7 cellular contexts compared by ENCODE assay signal in the genomic region with DNA sequence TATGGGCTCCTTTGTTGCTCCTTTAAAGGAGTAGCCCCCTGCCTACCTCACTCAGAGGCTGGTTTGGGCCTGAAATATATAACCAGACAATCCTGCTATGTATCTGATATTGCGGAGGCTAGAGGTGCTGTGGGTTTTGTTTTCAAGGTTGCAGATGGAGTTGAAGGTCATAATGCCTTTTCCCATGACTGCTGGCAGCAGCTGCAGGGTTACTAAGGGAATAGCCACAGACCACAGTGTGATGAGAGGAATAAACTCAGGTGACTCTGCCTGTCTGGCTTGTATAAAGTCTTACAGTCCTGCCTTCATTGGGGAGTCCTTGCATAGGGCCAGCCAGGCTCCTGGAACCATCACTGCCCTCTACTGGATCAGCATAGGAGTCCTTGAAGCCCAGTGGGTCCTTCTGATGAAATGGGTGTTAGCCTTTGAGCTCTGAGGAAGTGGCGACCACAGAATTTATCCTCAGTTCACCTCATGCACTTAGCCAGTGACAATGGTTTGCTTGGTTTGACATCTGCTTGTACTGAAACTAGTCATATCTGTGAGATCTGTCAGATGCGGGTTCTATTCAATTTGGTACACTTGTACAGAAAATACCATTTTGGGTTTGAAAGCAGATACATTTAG.
A peak's percentile ranks its signal among the peaks of the same experiment; 100 is the strongest.
DNase-seq lines count a peak whose midpoint lies in the region; ATAC-seq, FAIRE-seq and TF ChIP-seq lines count a peak whose summit lies in the region.

No MANE protein-coding gene starts in this region.

- no peaks in the 10 kb centered on the region for H3K27me3 ChIP-seq in GM06990 (replicated peaks; ENCODE audit: control insufficient read depth, insufficient read depth, low read length)
- H3K27me3 ChIP-seq in HepG2 (ENCODE audit: control insufficient read depth in 1 of 2, insufficient read depth in 2 of 2, low read length in 2 of 2) = no peaks in the 10 kb centered on the region; a peak in 2 of 5 replicates
- H3K27me3 ChIP-seq in testis = no peaks in the 10 kb centered on the region

- H3K4me1 ChIP-seq in HepG2 (ENCODE audit: insufficient read depth, low read length) (no peaks in the 10 kb centered on the region), testis (no peaks in the 10 kb centered on the region)

- TF ChIP-seq EP300 in HepG2 (IDR thresholded peaks at IDR 0.05; ENCODE audit: low read depth in 2 of 2, low read length in 2 of 2) = no peak
- no peak for TF ChIP-seq EP300 in HepG2 (CRISPR knock-in tag; IDR thresholded peaks at IDR 0.05; ENCODE audit: borderline replicate concordance)

- no peak for FAIRE-seq in HepG2 (lab: Jason Lieb, UNC)

- in situ Hi-C loops in HepG2 (cut with HindIII; ENCODE audit: extremely low pct_ligation_motif_present, low pct_unique_long_range_greater_than_20kb) = no loop called here

- WGBS in HepG2 (ENCODE audit: low lambda C conversion rate) = 34% methylated on average over 3 of the region's 3 CpGs
- WGBS in testis, 2 donors = 76 to 84% methylated on average over 3 of the region's 3 CpGs

- DNase-seq in GM06990 (ENCODE audit: extremely low read depth, insufficient read length) = peak; percentile 51
- peak; percentile 86 for DNase-seq in SKM-1 treated with dmso at 0.1 percent for 144 hours (lab: John Stamatoyannopoulos, UW; ENCODE audit: unreplicated experiment)
- peak; percentile 53 to 73 for DNase-seq in cardiac fibroblast (ENCODE audit: low read depth in 2 of 2)
- DNase-seq in HepG2 (ENCODE audit: low spot score) = peak; percentile 26
- peak; percentile 71 for DNase-seq in testis

- peak; percentile 70 for TF ChIP-seq CTCF in GM06990 (IDR thresholded peaks at IDR 0.05; ENCODE audit: insufficient read depth, low read length, poor library complexity, severe bottlenecking)
- TF ChIP-seq CTCF in cardiac fibroblast (IDR thresholded peaks at IDR 0.05; ENCODE audit: low read depth, low read length) = peak; percentile 71
- TF ChIP-seq CTCF in HepG2 (CRISPR knock-in tag; IDR thresholded peaks at IDR 0.05) = peak; percentile 62
- peak in 2 of 3 experiments; percentile 12 to 24 for TF ChIP-seq CTCF in testis (IDR thresholded peaks at IDR 0.05)

- BruUV-seq in HepG2 (replicated peaks; lab: Mats Ljungman, UMichigan) = no TSS peak

- no peaks in the 10 kb centered on the region for H3K79me2 ChIP-seq in HepG2 (ENCODE audit: insufficient read depth, low read length)

- CTCF ChIA-PET in HepG2 (lab: Yijun Ruan, JAX; ENCODE audit: low intra/inter-chr PET ratio, low total read pairs) = no interaction called here

- no peaks in the 10 kb centered on the region for H4K20me1 ChIP-seq in HepG2 (ENCODE audit: insufficient read depth, low read length)

- H2AFZ ChIP-seq in HepG2 (ENCODE audit: low read length) = no peak overlapping the region

- TF ChIP-seq POLR2A in HepG2 (IDR thresholded peaks at IDR 0.05; ENCODE audit: insufficient read depth in 1 of 2, low read depth in 2 of 2, low read length in 2 of 2) = no peak
- TF ChIP-seq POLR2A in testis (IDR thresholded peaks at IDR 0.05) = no peak

- H3K36me3 ChIP-seq in GM06990 (ENCODE audit: control insufficient read depth, insufficient read depth, low read length) (no peaks in the 10 kb centered on the region), HepG2 (replicated peaks in 1 of 2; ENCODE audit: control insufficient read depth in 1 of 2, insufficient read depth in 2 of 2, low read length in 2 of 2) (no peaks in the 10 kb centered on the region), testis (ENCODE audit: low read depth, missing control alignments) (no peaks in the 10 kb centered on the region)

- no peak overlapping the region for H3K27ac ChIP-seq in HepG2 (ENCODE audit: extremely low read length, insufficient read depth, low read length)
- no peak overlapping the region for H3K27ac ChIP-seq in testis

- ATAC-seq in GM21423 (IDR thresholded peaks at IDR 0.05; ENCODE audit: unreplicated experiment) (peak; percentile 97), HG03571 (IDR thresholded peaks at IDR 0.05; ENCODE audit: unreplicated experiment) (peak; percentile 97), HepG2 (peak; percentile 93)

- H3K9me3 ChIP-seq in HepG2 (ENCODE audit: low read length) = no peaks in the 10 kb centered on the region
- H3K9me3 ChIP-seq in testis = no peaks in the 10 kb centered on the region

- H3K9ac ChIP-seq in HepG2 (ENCODE audit: insufficient read depth, low read depth, low read length) = no peak overlapping the region

- no peak for TF ChIP-seq RAD21 in HepG2 (CRISPR knock-in tag; IDR thresholded peaks at IDR 0.05)

- POLR2A ChIA-PET in HepG2 (lab: Yijun Ruan, JAX) = no interaction called here

- H3K4me3 ChIP-seq in GM06990 (replicated peaks; ENCODE audit: low read depth, low read length) = no peak overlapping the region
- H3K4me3 ChIP-seq in cardiac fibroblast (replicated peaks in 1 of 2; ENCODE audit: low read depth in 2 of 2, low read length in 2 of 2) = no peak overlapping the region
- no peak overlapping the region for H3K4me3 ChIP-seq in HepG2 (replicated peaks in 1 of 3; ENCODE audit: insufficient read depth in 1 of 3, low read depth in 2 of 3, low read length in 3 of 3)
- H3K4me3 ChIP-seq in testis = no peak overlapping the region

- intact Hi-C loops in HepG2 (cut with micrococcal nuclease; ENCODE audit: unreplicated experiment) (no loop called here), testis (cut with DNase I; ENCODE audit: low total_unique reads) (no loop called here)

- H3K4me2 ChIP-seq in HepG2 (ENCODE audit: low read depth, low read length) = no peak overlapping the region

TF ChIP-seq in HepG2, 621 proteins besides CTCF, POLR2A, EP300 and RAD21 (continues in another document):
- TF ChIP-seq ZNF614 (CRISPR knock-in tag; IDR thresholded peaks at IDR 0.05; ENCODE audit: borderline replicate concordance) (no peak), TARDBP (CRISPR knock-in tag; IDR thresholded peaks at IDR 0.05) (no peak), ZNF530 (CRISPR knock-in tag; IDR thresholded peaks at IDR 0.05; ENCODE audit: low read depth) (no peak), HNF4A (CRISPR knock-in tag; IDR thresholded peaks at IDR 0.05) (0 out of 2 replicates have a peak, but pooled peaks have one; percentile 12), SMC3 (IDR thresholded peaks at IDR 0.05; ENCODE audit: low read length) (peak; percentile 41; the same call in 1 of the 2 replicates), ZNF484 (CRISPR knock-in tag; IDR thresholded peaks at IDR 0.05; ENCODE audit: borderline replicate concordance, low read depth) (no peak), ZFYVE20 (CRISPR knock-in tag; IDR thresholded peaks at IDR 0.05; ENCODE audit: borderline replicate concordance, low read depth) (no peak), U2AF2 (IDR thresholded peaks at IDR 0.05; ENCODE audit: low read depth, low read length) (no peak), STAG1 (CRISPR knock-in tag; IDR thresholded peaks at IDR 0.05) (peak; percentile 67)
- TF ChIP-seq, protein P1, sequence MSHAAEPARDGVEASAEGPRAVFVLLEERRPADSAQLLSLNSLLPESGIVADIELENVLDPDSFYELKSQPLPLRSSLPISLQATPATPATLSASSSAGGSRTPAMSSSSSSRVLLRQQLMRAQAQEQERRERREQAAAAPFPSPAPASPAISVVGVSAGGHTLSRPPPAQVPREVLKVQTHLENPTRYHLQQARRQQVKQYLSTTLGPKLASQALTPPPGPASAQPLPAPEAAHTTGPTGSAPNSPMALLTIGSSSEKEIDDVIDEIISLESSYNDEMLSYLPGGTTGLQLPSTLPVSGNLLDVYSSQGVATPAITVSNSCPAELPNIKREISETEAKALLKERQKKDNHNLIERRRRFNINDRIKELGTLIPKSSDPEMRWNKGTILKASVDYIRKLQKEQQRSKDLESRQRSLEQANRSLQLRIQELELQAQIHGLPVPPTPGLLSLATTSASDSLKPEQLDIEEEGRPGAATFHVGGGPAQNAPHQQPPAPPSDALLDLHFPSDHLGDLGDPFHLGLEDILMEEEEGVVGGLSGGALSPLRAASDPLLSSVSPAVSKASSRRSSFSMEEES (CRISPR knock-in tag; IDR thresholded peaks at IDR 0.05) = no peak
- TF ChIP-seq, protein P2, sequence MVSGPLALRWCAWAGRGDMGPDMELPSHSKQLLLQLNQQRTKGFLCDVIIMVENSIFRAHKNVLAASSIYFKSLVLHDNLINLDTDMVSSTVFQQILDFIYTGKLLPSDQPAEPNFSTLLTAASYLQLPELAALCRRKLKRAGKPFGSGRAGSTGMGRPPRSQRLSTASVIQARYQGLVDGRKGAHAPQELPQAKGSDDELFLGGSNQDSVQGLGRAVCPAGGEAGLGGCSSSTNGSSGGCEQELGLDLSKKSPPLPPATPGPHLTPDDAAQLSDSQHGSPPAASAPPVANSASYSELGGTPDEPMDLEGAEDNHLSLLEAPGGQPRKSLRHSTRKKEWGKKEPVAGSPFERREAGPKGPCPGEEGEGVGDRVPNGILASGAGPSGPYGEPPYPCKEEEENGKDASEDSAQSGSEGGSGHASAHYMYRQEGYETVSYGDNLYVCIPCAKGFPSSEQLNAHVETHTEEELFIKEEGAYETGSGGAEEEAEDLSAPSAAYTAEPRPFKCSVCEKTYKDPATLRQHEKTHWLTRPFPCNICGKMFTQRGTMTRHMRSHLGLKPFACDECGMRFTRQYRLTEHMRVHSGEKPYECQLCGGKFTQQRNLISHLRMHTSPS (CRISPR knock-in tag; IDR thresholded peaks at IDR 0.05; ENCODE audit: low read depth) = no peak
- TF ChIP-seq, protein P3, sequence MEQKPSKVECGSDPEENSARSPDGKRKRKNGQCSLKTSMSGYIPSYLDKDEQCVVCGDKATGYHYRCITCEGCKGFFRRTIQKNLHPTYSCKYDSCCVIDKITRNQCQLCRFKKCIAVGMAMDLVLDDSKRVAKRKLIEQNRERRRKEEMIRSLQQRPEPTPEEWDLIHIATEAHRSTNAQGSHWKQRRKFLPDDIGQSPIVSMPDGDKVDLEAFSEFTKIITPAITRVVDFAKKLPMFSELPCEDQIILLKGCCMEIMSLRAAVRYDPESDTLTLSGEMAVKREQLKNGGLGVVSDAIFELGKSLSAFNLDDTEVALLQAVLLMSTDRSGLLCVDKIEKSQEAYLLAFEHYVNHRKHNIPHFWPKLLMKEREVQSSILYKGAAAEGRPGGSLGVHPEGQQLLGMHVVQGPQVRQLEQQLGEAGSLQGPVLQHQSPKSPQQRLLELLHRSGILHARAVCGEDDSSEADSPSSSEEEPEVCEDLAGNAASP (CRISPR knock-in tag; IDR thresholded peaks at IDR 0.05; ENCODE audit: borderline replicate concordance) = no peak

Comparison
In these comparisons a context has a peak if more than half of its experiments do, and no peak if none do; other contexts are left out.
1. DNase-seq: peak in every context shown above with its lines; median percentile 86 in SKM-1 treated with dmso at 0.1 percent for 144 hours; 71 in testis; 63 in cardiac fibroblast; 51 in GM06990; 26 in HepG2.
2. CTCF ChIP-seq: peak in every context shown above with its lines; median percentile 71 in cardiac fibroblast; 70 in GM06990; 62 in HepG2; 18 in testis.